Comparison of ENCODE assay signal across 1 cellular context in the genomic region with DNA sequence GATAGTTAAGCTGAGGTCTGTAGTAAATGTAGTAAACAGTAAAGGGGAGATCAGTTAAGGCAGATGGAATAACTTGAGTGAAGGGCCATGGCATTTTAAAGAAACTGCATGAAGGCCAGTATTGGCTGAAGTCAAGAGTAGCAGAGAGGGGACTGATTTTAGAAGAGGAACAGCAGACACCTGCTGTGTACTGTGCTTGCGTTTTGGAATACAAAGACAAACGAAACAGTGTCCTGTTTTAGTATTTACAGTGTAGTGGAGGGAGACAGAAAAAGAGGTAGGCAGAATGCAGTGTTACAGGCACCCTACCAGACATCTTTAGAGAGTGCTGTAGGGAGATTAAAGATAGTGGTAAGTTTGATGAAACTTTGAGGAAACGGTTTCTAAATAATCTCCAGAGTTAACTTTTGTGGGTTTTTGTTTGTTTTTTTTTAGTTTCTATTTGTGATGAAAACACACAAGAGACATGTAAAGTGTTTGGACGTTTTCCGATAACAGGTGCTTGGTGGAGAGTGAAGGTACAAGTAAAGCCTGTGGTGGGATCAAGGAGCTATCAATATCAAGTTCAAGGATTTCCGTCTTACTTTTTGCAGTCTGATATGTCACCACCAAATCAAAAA.
TF ChIP-seq lines count a peak whose summit lies in the region.

No MANE protein-coding gene starts in this region.

TF ChIP-seq in K562, 482 proteins besides CTCF, POLR2A, EP300 and RAD21 (continued from another document):
- TF ChIP-seq, protein P1, sequence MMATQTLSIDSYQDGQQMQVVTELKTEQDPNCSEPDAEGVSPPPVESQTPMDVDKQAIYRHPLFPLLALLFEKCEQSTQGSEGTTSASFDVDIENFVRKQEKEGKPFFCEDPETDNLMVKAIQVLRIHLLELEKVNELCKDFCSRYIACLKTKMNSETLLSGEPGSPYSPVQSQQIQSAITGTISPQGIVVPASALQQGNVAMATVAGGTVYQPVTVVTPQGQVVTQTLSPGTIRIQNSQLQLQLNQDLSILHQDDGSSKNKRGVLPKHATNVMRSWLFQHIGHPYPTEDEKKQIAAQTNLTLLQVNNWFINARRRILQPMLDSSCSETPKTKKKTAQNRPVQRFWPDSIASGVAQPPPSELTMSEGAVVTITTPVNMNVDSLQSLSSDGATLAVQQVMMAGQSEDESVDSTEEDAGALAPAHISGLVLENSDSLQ (IDR thresholded peaks at IDR 0.05), result 0 out of 2 replicates have a peak, but pooled peaks have one; percentile 12
